13 cellular contexts compared by ENCODE assay signal in the genomic region with DNA sequence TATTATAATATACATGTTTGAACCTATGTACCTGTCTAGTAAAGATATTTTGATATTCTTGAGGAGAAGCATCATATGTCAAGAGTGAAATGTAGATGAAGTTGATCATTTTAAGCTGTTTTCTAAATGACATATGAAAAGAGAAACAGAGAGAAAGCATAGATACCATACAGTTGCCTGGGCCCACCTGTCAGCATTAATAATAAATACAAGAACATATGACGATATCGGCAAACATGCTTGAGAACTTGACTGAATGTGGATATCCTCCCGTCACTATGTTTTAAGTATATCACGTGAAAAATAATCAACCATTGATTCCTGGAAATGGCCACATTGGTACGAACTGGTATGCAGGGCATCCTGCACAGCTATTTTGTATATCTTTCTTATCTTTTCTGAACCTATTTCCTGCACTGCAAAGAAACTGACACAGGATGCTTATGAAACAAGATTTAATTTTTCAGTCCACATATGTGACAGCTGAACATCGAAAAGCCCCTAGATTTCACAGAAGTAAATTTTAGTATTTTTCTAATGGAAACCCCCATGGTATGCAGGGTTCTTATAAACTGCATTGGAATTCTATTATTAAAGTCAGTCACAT. TPM values are rescaled to one million over a fixed set of nuclear protein-coding genes. Genes with fewer than 3 reads are reported as not detected.
DNase-seq lines count a peak whose midpoint lies in the region; ATAC-seq, FAIRE-seq and TF ChIP-seq lines count a peak whose summit lies in the region.
"Had no signal": no experiment of that assay in that cellular context is flagged by ENCODE, and none has a peak within 500 bp of the region (broad histone marks: within the 10 kb centered on the region; RNA-seq: fewer than 3 reads in every experiment).

No MANE protein-coding gene starts in this region.

- H3K9ac ChIP-seq in endothelial cell of umbilical vein (replicated peaks; ENCODE audit: extremely low read depth, insufficient read depth, low read length) = no peak overlapping the region

- DNase-seq in endothelial cell of umbilical vein (ENCODE audit: low read depth, low spot score) = peak; percentile 65
- no peak for DNase-seq in cerebellum (ENCODE audit: low spot score)
- DNase-seq: activated T-cell treated with anti-CD3 and anti-CD28 coated beads for 4 hours; GOT3; NCI-H2227 treated with DMSO at 0.1 percent for 48 hours; psoas muscle; stimulated activated CD4-positive, alpha-beta T cell treated with anti-CD3 and anti-CD28 coated beads, Interleukin-4, amount 100 ng/mL, for 4 hours had no signal

- TF ChIP-seq CTCF in endothelial cell of umbilical vein (IDR thresholded peaks at IDR 0.05; ENCODE audit: extremely low read depth in 1 of 2, insufficient read depth in 1 of 2, low read depth in 1 of 2, low read length in 2 of 2) = no peak

- ATAC-seq in GM18519 (IDR thresholded peaks at IDR 0.05; ENCODE audit: low FRiP score, unreplicated experiment) (peak; percentile 30), GM21360 (IDR thresholded peaks at IDR 0.05; ENCODE audit: unreplicated experiment) (peak; percentile 27), HG03439 (IDR thresholded peaks at IDR 0.05; ENCODE audit: unreplicated experiment) (peak; percentile 29), GM19324 (IDR thresholded peaks at IDR 0.05; ENCODE audit: low FRiP score, unreplicated experiment) (no peak), HG03342 (IDR thresholded peaks at IDR 0.05; ENCODE audit: unreplicated experiment) (no peak)
- ATAC-seq: psoas muscle had no signal

- no peaks in the 10 kb centered on the region for H3K36me3 ChIP-seq in endothelial cell of umbilical vein (ENCODE audit: control insufficient read depth in 2 of 2, extremely low read depth in 1 of 2, insufficient read depth in 2 of 2, low read length in 2 of 2)

- dilution Hi-C loops in endothelial cell of umbilical vein (cut with MboI; ENCODE audit: extremely low pct_ligation_motif_present, low sequenced_read_pairs) = no loop called here

- no peaks in the 10 kb centered on the region for H3K9me1 ChIP-seq in endothelial cell of umbilical vein (replicated peaks; ENCODE audit: control insufficient read depth, extremely low read depth, insufficient read depth, low read length)

- no TSS peak for BruUV-seq in endothelial cell of umbilical vein (replicated peaks; lab: Mats Ljungman, UMichigan)

- peaks cover 20% of the 10 kb centered on the region for H3K4me1 ChIP-seq in endothelial cell of umbilical vein (ENCODE audit: control insufficient read depth, extremely low read depth, insufficient read depth, low read length)
- H3K4me1 ChIP-seq: psoas muscle had no signal

- no peak for TF ChIP-seq POLR2A in endothelial cell of umbilical vein (IDR thresholded peaks at IDR 0.05; ENCODE audit: low read depth, low read length)

- POLR2A ChIA-PET in endothelial cell of umbilical vein (lab: Charles Lee) = no interaction called here

- H4K20me1 ChIP-seq in endothelial cell of umbilical vein (replicated peaks; ENCODE audit: control insufficient read depth, extremely low read depth, insufficient read depth, low read length) = no peaks in the 10 kb centered on the region

- CTCF ChIA-PET in endothelial cell of umbilical vein (lab: Charles Lee) = interaction anchor here (0.9 to 1.3 kb wide), 2 partner anchors 8 to 75 kb away, joined by 5 to 6 read pairs; no protein-coding TSS in a partner anchor

- intact Hi-C loops in endothelial cell of umbilical vein (cut with micrococcal nuclease) = loop anchor here (1.0 kb wide), 1 partner anchor 7 kb away; no protein-coding TSS in a partner anchor

- no peaks in the 10 kb centered on the region for H3K9me3 ChIP-seq in endothelial cell of umbilical vein (replicated peaks; ENCODE audit: control insufficient read depth, insufficient read depth, low read length)
- H3K9me3 ChIP-seq: psoas muscle had no signal

- H3K79me2 ChIP-seq in endothelial cell of umbilical vein (ENCODE audit: control insufficient read depth, insufficient read depth, low read length) = no peaks in the 10 kb centered on the region

- H3K4me3 ChIP-seq in endothelial cell of umbilical vein (replicated peaks in 1 of 3; ENCODE audit: insufficient read depth in 1 of 3, low read depth in 1 of 3, low read length in 3 of 3) = no peak overlapping the region
- H3K4me3 ChIP-seq: psoas muscle had no signal

- H3K27ac ChIP-seq in endothelial cell of umbilical vein (ENCODE audit: insufficient read depth, low read depth, low read length) = no peak overlapping the region
- H3K27ac ChIP-seq: psoas muscle had no signal

- H3K4me2 ChIP-seq in endothelial cell of umbilical vein (ENCODE audit: insufficient read depth, low read length) = peak overlapping the region; percentile 38

- H2AFZ ChIP-seq in endothelial cell of umbilical vein (ENCODE audit: low read depth, low read length) = peak overlapping the region; percentile 56

- FAIRE-seq in endothelial cell of umbilical vein (lab: Jason Lieb, UNC) = peak; percentile 21

- H3K27me3 ChIP-seq in endothelial cell of umbilical vein (ENCODE audit: control insufficient read depth in 2 of 2, insufficient read depth in 2 of 2, low read length in 2 of 2) = no peaks in the 10 kb centered on the region

TF ChIP-seq in endothelial cell of umbilical vein, 7 proteins besides CTCF, POLR2A, EP300 and RAD21:
- TF ChIP-seq MYC (IDR thresholded peaks at IDR 0.05; ENCODE audit: low read depth, low read length) = no peak
- peak; percentile 30 for TF ChIP-seq GATA2 (IDR thresholded peaks at IDR 0.05; ENCODE audit: insufficient read depth, insufficient read length, low read depth, low read length)

RNA-seq across cellular contexts. Expression of a gene that starts 22.9 kb away (rescaled TPM):
- not detected in 2 replicates for total RNA-seq in endothelial cell of umbilical vein
- not detected in 2 replicates for polyA plus RNA-seq in endothelial cell of umbilical vein
- not detected in 2 replicates for polyA plus RNA-seq in endothelial cell of umbilical vein (2011; cell fraction: cytosol; rRNA removed)
- not detected in 2 replicates for polyA plus RNA-seq in endothelial cell of umbilical vein (2011; cell fraction: nucleus; rRNA removed)
- polyA plus RNA-seq in endothelial cell of umbilical vein (2012) = not detected in 2 replicates
- not detected in 2 replicates for polyA minus RNA-seq in endothelial cell of umbilical vein
- polyA minus RNA-seq in endothelial cell of umbilical vein (2011; cell fraction: cytosol; rRNA and poly(A)+ RNA removed) = not detected
- not detected in 2 replicates for polyA minus RNA-seq in endothelial cell of umbilical vein (2011; cell fraction: nucleus; rRNA and poly(A)+ RNA removed)
- total RNA-seq in cerebellum = 14.8 TPM
- total RNA-seq: M059J had no signal

Comparison
In these comparisons a context has a peak if more than half of its experiments do, and no peak if none do; other contexts are left out.
1. ATAC-seq: peak in GM18519 (single experiment), GM21360 (single experiment) and HG03439 (single experiment); none in GM19324 (single experiment) and HG03342 (single experiment).
2. RNA of a gene that starts 22.9 kb away (total RNA-seq): 14.8 TPM in cerebellum (single experiment); not detected in endothelial cell of umbilical vein; every median in the first group is over 10 times any median in the second.